11 cellular contexts compared by ENCODE assay signal in genomic region chr2:54555318-54555837, GRCh38.
DNase-seq lines count a peak whose midpoint lies in the region; ATAC-seq, FAIRE-seq and TF ChIP-seq lines count a peak whose summit lies in the region.
"Had no signal": no experiment of that assay in that cellular context is flagged by ENCODE, and none has a peak within 500 bp of the region (broad histone marks: within the 10 kb centered on the region; RNA-seq: fewer than 3 reads in every experiment).

No MANE protein-coding gene starts in this region.

- no peak for ATAC-seq in stimulated activated memory B cell treated with anti-CD40 and anti-IgM and Interleukin-4, amounts not matched to agents 10 μg/mL and 1 μg/mL and 100 μg/mL, for 72 hours
- ATAC-seq in HG03280 (IDR thresholded peaks at IDR 0.05; ENCODE audit: unreplicated experiment) (no peak), GM18868 (IDR thresholded peaks at IDR 0.05; ENCODE audit: unreplicated experiment) (no peak)

- peaks cover 41 to 43% of the 10 kb centered on the region in 2 donors for H3K4me1 ChIP-seq in kidney (ENCODE audit: control insufficient read depth in 1 of 2, insufficient read depth in 1 of 2, low read depth in 1 of 2, low read length in 2 of 2)

- no peaks in the 10 kb centered on the region for H3K27me3 Mint-ChIP-seq in stimulated activated memory B cell treated with anti-CD40 and anti-IgM and Interleukin-4, amounts not matched to agents 10 μg/mL and 1 μg/mL and 100 μg/mL, for 72 hours

- peaks cover 49% of the 10 kb centered on the region for H3K4me1 Mint-ChIP-seq in stimulated activated memory B cell treated with anti-CD40 and anti-IgM and Interleukin-4, amounts not matched to agents 10 μg/mL and 1 μg/mL and 100 μg/mL, for 72 hours

- H3K9me3 ChIP-seq in kidney (ENCODE audit: control insufficient read depth in 1 of 2, low read length in 2 of 2) = no peaks in the 10 kb centered on the region

- H3K27ac Mint-ChIP-seq in stimulated activated memory B cell treated with anti-CD40 and anti-IgM and Interleukin-4, amounts not matched to agents 10 μg/mL and 1 μg/mL and 100 μg/mL, for 72 hours = peak overlapping the region; percentile 85

- peak overlapping the region; percentile 57 to 91 for H3K4me3 ChIP-seq in kidney (ENCODE audit: low read length in 2 of 2)

- no peak for TF ChIP-seq CTCF in kidney (IDR thresholded peaks at IDR 0.05; ENCODE audit: borderline replicate concordance, extremely low read depth, insufficient read depth)

- FAIRE-seq in kidney (lab: Jason Lieb, UNC) = no peak

- DNase-seq in GM03348 (ENCODE audit: low spot score) = peak; percentile 24
- DNase-seq in SW480 (ENCODE audit: low spot score) = peak; percentile 78
- DNase-seq in kidney = no peak
- no peak for DNase-seq in stimulated activated naive CD4-positive, alpha-beta T cell treated with Interleukin-2 at 50 U/mL for 16 hours (lab: John Stamatoyannopoulos, UW)
- no peak for DNase-seq in inferior parietal cortex (ENCODE audit: extremely low spot score)
- DNase-seq: DMS 273 treated with DMSO at 0.1 percent for 48 hours, NCI-H226 had no signal

- peak overlapping the region; percentile 24 to 68 for H3K9ac ChIP-seq in kidney (ENCODE audit: low read length in 2 of 2)
- H3K9ac ChIP-seq: KMS-11 had no signal

- no peaks in the 10 kb centered on the region for H3K36me3 Mint-ChIP-seq in stimulated activated memory B cell treated with anti-CD40 and anti-IgM and Interleukin-4, amounts not matched to agents 10 μg/mL and 1 μg/mL and 100 μg/mL, for 72 hours

- no peaks in the 10 kb centered on the region for H3K9me3 Mint-ChIP-seq in stimulated activated memory B cell treated with anti-CD40 and anti-IgM and Interleukin-4, amounts not matched to agents 10 μg/mL and 1 μg/mL and 100 μg/mL, for 72 hours

- H3K27ac ChIP-seq in kidney (ENCODE audit: low read depth in 2 of 2, low read length in 2 of 2) = peak overlapping the region; percentile 72 to 98
- H3K27ac ChIP-seq: KMS-11 had no signal

- intact Hi-C loops in kidney (cut with DNase I) = no loop called here

- no peaks in the 10 kb centered on the region for H3K36me3 ChIP-seq in kidney (ENCODE audit: control insufficient read depth in 1 of 2, insufficient read depth in 2 of 2, low read length in 2 of 2)

- no peak overlapping the region for H3K4me3 Mint-ChIP-seq in stimulated activated memory B cell treated with anti-CD40 and anti-IgM and Interleukin-4, amounts not matched to agents 10 μg/mL and 1 μg/mL and 100 μg/mL, for 72 hours

Comparison
In these comparisons a context has a peak if more than half of its experiments do, and no peak if none do; other contexts are left out.
1. DNase-seq: peak in GM03348 (single experiment) and SW480 (single experiment); none in kidney (single experiment), stimulated activated naive CD4-positive, alpha-beta T cell treated with Interleukin-2 at 50 U/mL for 16 hours (single experiment) and inferior parietal cortex (single experiment).